17 cellular contexts compared by ENCODE assay signal in the genomic region with DNA sequence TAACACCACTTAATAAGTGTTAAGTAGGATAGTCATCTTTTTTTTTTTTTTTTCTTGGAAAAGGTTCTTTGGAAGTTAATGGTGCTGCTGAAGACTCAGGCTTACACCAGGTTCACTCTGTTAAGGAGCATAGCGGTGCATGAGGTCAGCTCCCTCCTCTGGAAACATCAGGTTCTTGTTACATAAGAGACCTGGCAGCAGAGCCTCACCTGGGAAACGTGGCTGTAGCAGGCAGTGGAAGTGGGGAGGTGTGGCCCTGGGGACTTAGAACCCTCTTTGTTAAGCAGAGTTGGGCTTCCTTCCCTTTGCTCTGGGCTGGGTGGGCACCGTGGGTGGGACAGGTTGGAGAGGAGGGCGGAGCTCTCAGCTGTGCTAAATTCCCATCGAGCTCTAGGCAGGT.
A peak's percentile ranks its signal among the peaks of the same experiment; 100 is the strongest.
DNase-seq lines count a peak whose midpoint lies in the region; ATAC-seq and TF ChIP-seq lines count a peak whose summit lies in the region.
"Had no signal": no experiment of that assay in that cellular context is flagged by ENCODE, and none has a peak within 500 bp of the region (broad histone marks: within the 10 kb centered on the region; RNA-seq: fewer than 3 reads in every experiment).

No MANE protein-coding gene starts in this region.

- H3K79me2 ChIP-seq in DND-41 (ENCODE audit: insufficient read depth, low read length), result peaks cover 3% of the 10 kb centered on the region; the same call in 1 of the 2 replicates
- no peaks in the 10 kb centered on the region for H3K79me2 ChIP-seq in GM23338 (replicated peaks; ENCODE audit: insufficient read depth)

- H4K20me1 ChIP-seq in DND-41 (ENCODE audit: insufficient read depth, low read length) (no peaks in the 10 kb centered on the region), GM23338 (replicated peaks; ENCODE audit: insufficient read depth) (no peaks in the 10 kb centered on the region)
- H4K20me1 ChIP-seq: BLaER1 had no signal

- POLR2A ChIA-PET in WTC11 (lab: Charles Lee), result no interaction called here

- H3K4me1 ChIP-seq in DND-41 (ENCODE audit: insufficient read depth, low read length), result peaks cover 64% of the 10 kb centered on the region
- no peaks in the 10 kb centered on the region for H3K4me1 ChIP-seq in GM23338 (ENCODE audit: insufficient read depth)
- no peaks in the 10 kb centered on the region for H3K4me1 ChIP-seq in left lung

- no peaks in the 10 kb centered on the region; the same call in 2 of the 3 replicates for H3K36me3 Mint-ChIP-seq in GM23338 (ENCODE audit: low read depth)
- no peaks in the 10 kb centered on the region for H3K36me3 Mint-ChIP-seq in WTC11

- no peaks in the 10 kb centered on the region for H3K36me3 ChIP-seq in DND-41 (ENCODE audit: insufficient read depth, low read length)
- H3K36me3 ChIP-seq in GM23338 (ENCODE audit: insufficient read depth), result no peaks in the 10 kb centered on the region
- no peaks in the 10 kb centered on the region for H3K36me3 ChIP-seq in left lung
- H3K36me3 ChIP-seq: BLaER1 had no signal

- CTCF ChIA-PET in WTC11 (lab: Charles Lee), result interaction anchor here (0.6 to 2.5 kb wide), 6 partner anchors 10 to 371 kb away, joined by 3 to 17 read pairs (median 3); no protein-coding TSS in a partner anchor

- H3K9ac ChIP-seq in DND-41 (ENCODE audit: low read depth, low read length), result no peak overlapping the region
- H3K9ac ChIP-seq: BLaER1 had no signal

- no peaks in the 10 kb centered on the region; the same call in 1 of the 2 replicates for H3K9me2 ChIP-seq in GM23338 (ENCODE audit: insufficient read depth)

- H3K27ac Mint-ChIP-seq in GM23338, result no peak overlapping the region
- H3K27ac Mint-ChIP-seq in WTC11, result no peak overlapping the region
- H3K27ac Mint-ChIP-seq: CD4-positive, alpha-beta T cell; IgD-negative memory B cell had no signal

- ATAC-seq in DND-41 (ENCODE audit: insufficient read depth, low read depth) (no peak), GM23338 (peak; percentile 84), WTC11 (peak; percentile 72), left lung (peak; percentile 82), GM18519 (IDR thresholded peaks at IDR 0.05; ENCODE audit: low FRiP score, unreplicated experiment) (no peak)
- ATAC-seq: Panc1, SK-N-SH treated with all-trans-retinoic acid at 6 μM for 48 hours had no signal

- H3K27ac ChIP-seq in DND-41 (ENCODE audit: low read length) (peak overlapping the region; percentile 62), GM23338 (ENCODE audit: low read depth) (no peak overlapping the region), left lung (no peak overlapping the region)
- H3K27ac ChIP-seq: BLaER1 had no signal

- intact Hi-C loops in left lung (cut with DNase I), result no loop called here

- H3K9me3 ChIP-seq in DND-41 (ENCODE audit: insufficient read depth, low read length, severe bottlenecking) (peaks cover 4% of the 10 kb centered on the region), left lung (no peaks in the 10 kb centered on the region)
- H3K9me3 ChIP-seq: BLaER1 had no signal

- H2AFZ ChIP-seq in DND-41 (ENCODE audit: low read depth, low read length) (no peak overlapping the region), GM23338 (no peak overlapping the region)

- no peak overlapping the region for H3K4me3 ChIP-seq in DND-41 (ENCODE audit: low read depth in 1 of 2, low read length in 2 of 2)
- H3K4me3 ChIP-seq in GM23338, result no peak overlapping the region
- no peak overlapping the region for H3K4me3 ChIP-seq in left lung
- H3K4me3 ChIP-seq: BLaER1 had no signal

- H3K27me3 ChIP-seq in DND-41 (ENCODE audit: insufficient read depth, low read length, poor library complexity), result no peaks in the 10 kb centered on the region
- no peaks in the 10 kb centered on the region for H3K27me3 ChIP-seq in GM23338 (ENCODE audit: insufficient read depth)
- no peaks in the 10 kb centered on the region for H3K27me3 ChIP-seq in left lung
- H3K27me3 ChIP-seq: BLaER1 had no signal

- no peak overlapping the region for H3K4me3 Mint-ChIP-seq in GM23338
- H3K4me3 Mint-ChIP-seq in WTC11, result no peak overlapping the region
- H3K4me3 Mint-ChIP-seq: CD4-positive, alpha-beta T cell; IgD-negative memory B cell had no signal

- DNase-seq in DND-41 (peak; percentile 30), GM23338 (ENCODE audit: low spot score) (peak; percentile 37), WTC11 (ENCODE audit: low spot score) (no peak), left lung (no peak), NCI-H82 (lab: John Stamatoyannopoulos, UW) (no peak), NCI-H2081 (lab: John Stamatoyannopoulos, UW) (no peak)
- DNase-seq: CD4-positive, alpha-beta T cell; COR-L47; GOT3; Karpas-422; NCI-H1694 treated with DMSO at 0.1 percent for 48 hours; NCI-H524 treated with DMSO at 0.1 percent for 48 hours had no signal

- TF ChIP-seq CTCF in DND-41 (IDR thresholded peaks at IDR 0.05; ENCODE audit: borderline replicate concordance, extremely low read depth, low read length, poor library complexity, severe bottlenecking) (no peak), GM23338 (conservative IDR thresholded peaks at IDR 0.05; ENCODE audit: low read depth in 2 of 2) (no peak), WTC11 (IDR thresholded peaks at IDR 0.05) (no peak), left lung (IDR thresholded peaks at IDR 0.05) (no peak)

- H3K4me1 Mint-ChIP-seq in GM23338, result peaks cover 14% of the 10 kb centered on the region
- peaks cover 22% of the 10 kb centered on the region for H3K4me1 Mint-ChIP-seq in WTC11

- no peaks in the 10 kb centered on the region for H3F3A ChIP-seq in GM23338 (replicated peaks; ENCODE audit: low read depth)

- H3K27me3 Mint-ChIP-seq in GM23338 (ENCODE audit: insufficient read depth, low read depth, poor library complexity) (peaks cover 3% of the 10 kb centered on the region), WTC11 (ENCODE audit: low read depth) (no peaks in the 10 kb centered on the region)

- no peaks in the 10 kb centered on the region for H3K9me3 Mint-ChIP-seq in GM23338
- no peaks in the 10 kb centered on the region; the same call in 1 of the 2 replicates for H3K9me3 Mint-ChIP-seq in WTC11
- H3K9me3 Mint-ChIP-seq: CD4-positive, alpha-beta T cell had no signal

- H3K4me2 ChIP-seq in DND-41 (ENCODE audit: insufficient read depth, low read length) (no peak overlapping the region), GM23338 (no peak overlapping the region)
- H3K4me2 ChIP-seq: BLaER1 had no signal

TF ChIP-seq in GM23338, 12 proteins besides CTCF, POLR2A, EP300 and RAD21 (continues in another document):
- TF ChIP-seq JUNB (IDR thresholded peaks at IDR 0.05; ENCODE audit: unreplicated experiment) (no peak), POLR2AphosphoS5 (IDR thresholded peaks at IDR 0.05; ENCODE audit: low read depth) (no peak), EZH2 (IDR thresholded peaks at IDR 0.05; ENCODE audit: low read depth, unreplicated experiment) (no peak)
- TF ChIP-seq, protein P1, sequence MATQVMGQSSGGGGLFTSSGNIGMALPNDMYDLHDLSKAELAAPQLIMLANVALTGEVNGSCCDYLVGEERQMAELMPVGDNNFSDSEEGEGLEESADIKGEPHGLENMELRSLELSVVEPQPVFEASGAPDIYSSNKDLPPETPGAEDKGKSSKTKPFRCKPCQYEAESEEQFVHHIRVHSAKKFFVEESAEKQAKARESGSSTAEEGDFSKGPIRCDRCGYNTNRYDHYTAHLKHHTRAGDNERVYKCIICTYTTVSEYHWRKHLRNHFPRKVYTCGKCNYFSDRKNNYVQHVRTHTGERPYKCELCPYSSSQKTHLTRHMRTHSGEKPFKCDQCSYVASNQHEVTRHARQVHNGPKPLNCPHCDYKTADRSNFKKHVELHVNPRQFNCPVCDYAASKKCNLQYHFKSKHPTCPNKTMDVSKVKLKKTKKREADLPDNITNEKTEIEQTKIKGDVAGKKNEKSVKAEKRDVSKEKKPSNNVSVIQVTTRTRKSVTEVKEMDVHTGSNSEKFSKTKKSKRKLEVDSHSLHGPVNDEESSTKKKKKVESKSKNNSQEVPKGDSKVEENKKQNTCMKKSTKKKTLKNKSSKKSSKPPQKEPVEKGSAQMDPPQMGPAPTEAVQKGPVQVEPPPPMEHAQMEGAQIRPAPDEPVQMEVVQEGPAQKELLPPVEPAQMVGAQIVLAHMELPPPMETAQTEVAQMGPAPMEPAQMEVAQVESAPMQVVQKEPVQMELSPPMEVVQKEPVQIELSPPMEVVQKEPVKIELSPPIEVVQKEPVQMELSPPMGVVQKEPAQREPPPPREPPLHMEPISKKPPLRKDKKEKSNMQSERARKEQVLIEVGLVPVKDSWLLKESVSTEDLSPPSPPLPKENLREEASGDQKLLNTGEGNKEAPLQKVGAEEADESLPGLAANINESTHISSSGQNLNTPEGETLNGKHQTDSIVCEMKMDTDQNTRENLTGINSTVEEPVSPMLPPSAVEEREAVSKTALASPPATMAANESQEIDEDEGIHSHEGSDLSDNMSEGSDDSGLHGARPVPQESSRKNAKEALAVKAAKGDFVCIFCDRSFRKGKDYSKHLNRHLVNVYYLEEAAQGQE (IDR thresholded peaks at IDR 0.05; ENCODE audit: unreplicated experiment), result no peak

TF ChIP-seq in WTC11, 78 proteins besides CTCF, POLR2A, EP300 and RAD21:
- no peak for TF ChIP-seq ETV6 (CRISPR knock-in tag; IDR thresholded peaks at IDR 0.05)
- no peak for TF ChIP-seq CREM (CRISPR knock-in tag; IDR thresholded peaks at IDR 0.05)
- TF ChIP-seq ZNF317 (CRISPR knock-in tag; IDR thresholded peaks at IDR 0.05; ENCODE audit: borderline replicate concordance, low read depth), result peak; percentile 90
- no peak for TF ChIP-seq GRHL2 (CRISPR knock-in tag; IDR thresholded peaks at IDR 0.05; ENCODE audit: insufficient replicate concordance, severe bottlenecking)

Comparison
In these comparisons a context has a peak if more than half of its experiments do, and no peak if none do; other contexts are left out.
1. ATAC-seq: peak in GM23338 (single experiment), WTC11 (single experiment) and left lung (single experiment); none in DND-41 (single experiment) and GM18519 (single experiment).
2. DNase-seq: peak in DND-41 (single experiment) and GM23338 (single experiment); none in WTC11 (single experiment), left lung (0 of 2), NCI-H82 (single experiment) and NCI-H2081 (0 of 2).